ENCODE assay signal across 8 cellular contexts in genomic region chr7:23468721-23469149, GRCh38. TPM values are rescaled to one million over a fixed set of nuclear protein-coding genes. Genes with fewer than 3 reads are reported as not detected.
DNase-seq lines count a peak whose midpoint lies in the region; ATAC-seq and TF ChIP-seq lines count a peak whose summit lies in the region.

No MANE protein-coding gene starts in this region.

- peak overlapping the region; percentile 49 for H3K4me3 ChIP-seq in BJ (ENCODE audit: low read depth, low read length)
- H3K4me3 ChIP-seq in hepatocyte, result peak overlapping the region; percentile 69
- H3K4me3 ChIP-seq in stomach, result peak overlapping the region; percentile 30 to 53 (median 35)

- no peak for TF ChIP-seq EP300 in stomach (IDR thresholded peaks at IDR 0.05)

- peaks cover 71% of the 10 kb centered on the region for H3K79me2 ChIP-seq in hepatocyte

- no peaks in the 10 kb centered on the region for H3K9me2 ChIP-seq in hepatocyte (replicated peaks; ENCODE audit: insufficient read depth)

- no peak overlapping the region for H2AFZ ChIP-seq in hepatocyte

- no peaks in the 10 kb centered on the region for H3K9me3 ChIP-seq in hepatocyte (ENCODE audit: low read depth)
- peaks cover 0 to 8% (median 0%) of the 10 kb centered on the region in 4 donors for H3K9me3 ChIP-seq in stomach

- POLR2A ChIA-PET in BJ (lab: Charles Lee), result no interaction called here

- peak; percentile 6 for ATAC-seq in HG02642 (IDR thresholded peaks at IDR 0.05; ENCODE audit: poor library complexity, unreplicated experiment)
- ATAC-seq in GM19395 (IDR thresholded peaks at IDR 0.05; ENCODE audit: unreplicated experiment), result no peak
- ATAC-seq in GM18873 (IDR thresholded peaks at IDR 0.05; ENCODE audit: low FRiP score, unreplicated experiment), result no peak

- CTCF ChIA-PET in BJ (lab: Yijun Ruan, JAX), result interaction anchor here (0.8 to 1.2 kb wide), 2 partner anchors 65 to 111 kb away, joined by 3 to 5 read pairs; no protein-coding TSS in a partner anchor

- intact Hi-C loops in stomach (cut with DNase I; ENCODE audit: low total_unique reads), result no loop called here

- under 1% methylated on average over 21 of the region's 29 CpGs for WGBS in hepatocyte (ENCODE audit: low lambda C conversion rate, missing lambda C conversion rate)
- WGBS in stomach, 5 donors, result 2 to 5% (median 2%) methylated on average over 17 to 29 of the region's 29 CpGs

- TF ChIP-seq CTCF in BJ (IDR thresholded peaks at IDR 0.05; ENCODE audit: insufficient read depth, low read depth, low read length) (no peak), hepatocyte (IDR thresholded peaks at IDR 0.05; ENCODE audit: poor library complexity) (no peak), stomach (IDR thresholded peaks at IDR 0.05) (no peak)

- H3K4me1 ChIP-seq in hepatocyte (ENCODE audit: insufficient read depth) (peaks cover 39% of the 10 kb centered on the region), stomach (peaks cover 39 to 52% (median 44%) of the 10 kb centered on the region in 4 donors)

- H3K36me3 ChIP-seq in BJ (ENCODE audit: control insufficient read depth, insufficient read depth, low read length) (no peaks in the 10 kb centered on the region), hepatocyte (replicated peaks; ENCODE audit: insufficient read depth, low read depth) (no peaks in the 10 kb centered on the region), stomach (no peaks in the 10 kb centered on the region)

- H3K27ac ChIP-seq in hepatocyte, result peak overlapping the region; percentile 98
- no peak overlapping the region for H3K27ac ChIP-seq in stomach

- no peak for TF ChIP-seq POLR2A in stomach (IDR thresholded peaks at IDR 0.05)

- H3K27me3 ChIP-seq in BJ (ENCODE audit: control insufficient read depth, insufficient read depth, low read length) (peaks cover 23% of the 10 kb centered on the region), hepatocyte (no peaks in the 10 kb centered on the region), stomach (peaks cover 46 to 100% (median 88%) of the 10 kb centered on the region in 3 donors)

- H3K4me2 ChIP-seq in hepatocyte, result peak overlapping the region; percentile 93

- DNase-seq in BJ (ENCODE audit: low read depth) (no peak), hepatocyte (ENCODE audit: low spot score) (peak; percentile 46), stomach (no peak), hypothalamus (lab: John Stamatoyannopoulos, UW) (no peak)
- DNase-seq in activated CD8-positive, alpha-beta memory T cell treated with anti-CD3 and anti-CD28 coated beads for 24 hours, result peak; percentile 70

- H4K20me1 ChIP-seq in hepatocyte (ENCODE audit: insufficient read depth, poor library complexity, severe bottlenecking), result peaks cover 25% of the 10 kb centered on the region

RNA-seq across cellular contexts. Expression of gene IGF2BP3, which starts 1.6 kb away (rescaled TPM):
- polyA plus RNA-seq in BJ (2011; rRNA removed), result 13.4 and 14.4 TPM in 2 replicates
- polyA minus RNA-seq in BJ (2011; rRNA and poly(A)+ RNA removed), result 10.9 and 16.5 TPM in 2 replicates
- 73.1 and 75.7 TPM in 2 replicates for total RNA-seq in hepatocyte
- 28.9 and 31.1 TPM in 2 replicates for polyA plus RNA-seq in hepatocyte
- 10 to 100 TPM in 1 of 5 donors, 1 to 10 TPM in 1, not detected in 3; 9.1 to 61.9 TPM for total RNA-seq in stomach
- polyA plus RNA-seq in stomach, result 1 to 10 TPM in 1 of 3 donors, under 1 TPM in 1, not detected in 1; 0.43 to 1.2 TPM

Comparison
In these comparisons a context has a peak if more than half of its experiments do, and no peak if none do; other contexts are left out.
1. DNase-seq: peak in activated CD8-positive, alpha-beta memory T cell treated with anti-CD3 and anti-CD28 coated beads for 24 hours (single experiment) and hepatocyte (single experiment); none in BJ (single experiment), stomach (single experiment) and hypothalamus (0 of 51).
2. Peak in every context shown above with its lines, with median percentiles within 50 percentile points of each other: H3K4me3 ChIP-seq.